11 cellular contexts compared by ENCODE assay signal in the genomic region with DNA sequence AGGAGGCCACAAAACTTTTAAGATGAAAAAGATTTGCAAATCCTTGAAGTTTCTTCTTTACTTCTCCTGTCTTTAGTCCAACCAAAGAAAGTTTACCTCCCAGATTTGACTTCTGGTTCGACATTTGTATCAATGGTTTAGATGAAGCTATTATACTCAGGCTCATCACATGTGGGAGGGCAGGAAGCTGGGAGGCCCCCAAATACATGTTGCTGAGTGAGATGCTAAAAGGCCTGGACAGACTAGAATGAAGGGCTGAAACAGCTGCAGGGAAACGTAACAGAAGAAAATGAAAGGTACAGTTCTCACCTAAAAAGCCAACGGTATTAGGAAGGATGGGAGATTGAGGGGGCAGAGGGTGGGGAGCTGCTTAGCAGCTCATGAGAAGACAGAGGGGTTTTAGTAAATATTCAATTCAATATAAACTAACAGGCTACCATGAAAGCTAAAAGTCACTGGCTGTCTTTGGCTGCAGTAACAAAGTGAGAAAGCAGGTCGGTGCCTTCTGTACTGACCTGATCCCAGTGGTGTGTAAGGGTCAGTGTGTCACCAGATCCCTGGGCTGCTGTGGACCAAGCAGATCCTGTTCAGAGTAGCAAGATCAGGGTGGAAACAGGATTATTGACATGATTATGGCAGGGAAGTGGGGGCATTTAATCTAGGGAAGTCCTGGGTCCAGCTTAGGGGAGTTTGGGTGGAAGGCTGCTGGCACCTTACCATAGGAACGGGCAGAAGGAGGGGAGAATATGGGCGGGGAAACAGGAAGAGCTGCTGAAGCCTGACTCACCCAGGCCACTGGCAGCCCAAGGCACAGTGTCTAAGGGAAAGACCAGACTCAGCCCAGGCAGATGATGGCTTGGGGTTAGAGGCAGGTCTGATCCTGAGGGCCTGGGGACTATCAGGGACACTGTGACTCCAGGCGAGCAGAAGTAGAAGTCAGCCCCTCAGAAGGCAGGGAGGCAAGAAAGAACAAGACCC.
DNase-seq lines count a peak whose midpoint lies in the region; ATAC-seq and TF ChIP-seq lines count a peak whose summit lies in the region.
"Had no signal": no experiment of that assay in that cellular context is flagged by ENCODE, and none has a peak within 500 bp of the region (broad histone marks: within the 10 kb centered on the region; RNA-seq: fewer than 3 reads in every experiment).

No MANE protein-coding gene starts in this region.

- H3K9me3 Mint-ChIP-seq in activated CD4-positive, alpha-beta T cell treated with anti-CD3 and anti-CD28 coated beads for 36 hours (ENCODE audit: low read depth), result no peaks in the 10 kb centered on the region
- no peaks in the 10 kb centered on the region for H3K9me3 Mint-ChIP-seq in stimulated activated memory B cell treated with anti-CD40 and anti-IgM and Interleukin-4, amounts not matched to agents 10 μg/mL and 1 μg/mL and 100 μg/mL, for 72 hours
- H3K9me3 Mint-ChIP-seq: natural killer cell treated with Interleukin-12 subunit alpha and Interleukin-12 subunit beta and Interleukin-15 and Interleukin-18, amount 100 ng/mL, for 72 hours; T-cell had no signal

- peak overlapping the region; percentile 65 for H3K27ac Mint-ChIP-seq in activated CD4-positive, alpha-beta T cell treated with anti-CD3 and anti-CD28 coated beads for 36 hours
- H3K27ac Mint-ChIP-seq in stimulated activated memory B cell treated with anti-CD40 and anti-IgM and Interleukin-4, amounts not matched to agents 10 μg/mL and 1 μg/mL and 100 μg/mL, for 72 hours, result peak overlapping the region; percentile 26
- H3K27ac Mint-ChIP-seq: natural killer cell treated with Interleukin-12 subunit alpha and Interleukin-12 subunit beta and Interleukin-15 and Interleukin-18, amount 100 ng/mL, for 72 hours; T-cell had no signal

- peaks cover 18% of the 10 kb centered on the region for H3K4me1 Mint-ChIP-seq in activated CD4-positive, alpha-beta T cell treated with anti-CD3 and anti-CD28 coated beads for 36 hours
- H3K4me1 Mint-ChIP-seq in stimulated activated memory B cell treated with anti-CD40 and anti-IgM and Interleukin-4, amounts not matched to agents 10 μg/mL and 1 μg/mL and 100 μg/mL, for 72 hours, result peaks cover 32% of the 10 kb centered on the region

- POLR2A ChIA-PET in activated CD4-positive, alpha-beta T cell treated with anti-CD3 and anti-CD28 coated beads for 36 hours (lab: Charles Lee), result no interaction called here
- POLR2A ChIA-PET in Panc1 (lab: Charles Lee), result no interaction called here

- peaks cover 7% of the 10 kb centered on the region for H3K27me3 Mint-ChIP-seq in activated CD4-positive, alpha-beta T cell treated with anti-CD3 and anti-CD28 coated beads for 36 hours
- peaks cover 41% of the 10 kb centered on the region for H3K27me3 Mint-ChIP-seq in stimulated activated memory B cell treated with anti-CD40 and anti-IgM and Interleukin-4, amounts not matched to agents 10 μg/mL and 1 μg/mL and 100 μg/mL, for 72 hours

- no peak for TF ChIP-seq POLR2A in suprapubic skin (IDR thresholded peaks at IDR 0.05)

- no peaks in the 10 kb centered on the region for H3K36me3 Mint-ChIP-seq in activated CD4-positive, alpha-beta T cell treated with anti-CD3 and anti-CD28 coated beads for 36 hours (ENCODE audit: low read depth)
- H3K36me3 Mint-ChIP-seq in stimulated activated memory B cell treated with anti-CD40 and anti-IgM and Interleukin-4, amounts not matched to agents 10 μg/mL and 1 μg/mL and 100 μg/mL, for 72 hours, result no peaks in the 10 kb centered on the region
- H3K36me3 Mint-ChIP-seq: natural killer cell treated with Interleukin-12 subunit alpha and Interleukin-12 subunit beta and Interleukin-15 and Interleukin-18, amount 100 ng/mL, for 72 hours; T-cell had no signal

- no peak overlapping the region for H3K4me3 ChIP-seq in Panc1 (ENCODE audit: low read depth in 2 of 2, low read length in 2 of 2)
- no peak overlapping the region for H3K4me3 ChIP-seq in fibroblast of pulmonary artery (replicated peaks; ENCODE audit: low read depth, low read length)
- no peak overlapping the region for H3K4me3 ChIP-seq in suprapubic skin
- H3K4me3 ChIP-seq: BLaER1 had no signal

- 42% methylated on average over 7 of the region's 7 CpGs for WGBS in suprapubic skin

- TF ChIP-seq CTCF in Panc1 (IDR thresholded peaks at IDR 0.05) (no peak), fibroblast of pulmonary artery (IDR thresholded peaks at IDR 0.05; ENCODE audit: low read length, missing control alignments) (no peak), suprapubic skin (IDR thresholded peaks at IDR 0.05) (no peak)

- BruUV-seq in Panc1 (replicated peaks; lab: Mats Ljungman, UMichigan), result no TSS peak

- H3K4me1 ChIP-seq in Panc1 (ENCODE audit: control insufficient read depth, insufficient read depth, low read length) (no peaks in the 10 kb centered on the region), suprapubic skin (peaks cover 16% of the 10 kb centered on the region)

- H3K36me3 ChIP-seq in Panc1 (ENCODE audit: control insufficient read depth, insufficient read depth, low read length), result no peaks in the 10 kb centered on the region
- H3K36me3 ChIP-seq in suprapubic skin, result no peaks in the 10 kb centered on the region
- H3K36me3 ChIP-seq: BLaER1 had no signal

- H3K27me3 ChIP-seq in Panc1 (ENCODE audit: control insufficient read depth, insufficient read depth, low read length) (peaks cover 12% of the 10 kb centered on the region; the same call in 1 of the 2 replicates), suprapubic skin (peaks cover 7% of the 10 kb centered on the region)

- CTCF ChIA-PET in activated CD4-positive, alpha-beta T cell treated with anti-CD3 and anti-CD28 coated beads for 36 hours (lab: Charles Lee), result interaction anchor here (0.7 to 1.6 kb wide), 4 partner anchors 10 to 1277 kb away, joined by 3 to 5 read pairs (median 3); no protein-coding TSS in a partner anchor
- CTCF ChIA-PET in Panc1 (lab: Charles Lee), result no interaction called here

- H3K27ac ChIP-seq in Panc1 (ENCODE audit: low read length) (no peak overlapping the region), suprapubic skin (no peak overlapping the region)
- H3K27ac ChIP-seq: BLaER1 had no signal

- H3K4me3 Mint-ChIP-seq in activated CD4-positive, alpha-beta T cell treated with anti-CD3 and anti-CD28 coated beads for 36 hours, result no peak overlapping the region
- H3K4me3 Mint-ChIP-seq in stimulated activated memory B cell treated with anti-CD40 and anti-IgM and Interleukin-4, amounts not matched to agents 10 μg/mL and 1 μg/mL and 100 μg/mL, for 72 hours, result no peak overlapping the region
- H3K4me3 Mint-ChIP-seq: natural killer cell treated with Interleukin-12 subunit alpha and Interleukin-12 subunit beta and Interleukin-15 and Interleukin-18, amount 100 ng/mL, for 72 hours; T-cell had no signal

- peak; percentile 70 for ATAC-seq in activated CD4-positive, alpha-beta T cell treated with anti-CD3 and anti-CD28 coated beads for 36 hours
- ATAC-seq in Panc1 (peak; percentile 57), HG03432 (IDR thresholded peaks at IDR 0.05; ENCODE audit: unreplicated experiment) (no peak), GM18870 (IDR thresholded peaks at IDR 0.05; ENCODE audit: unreplicated experiment) (no peak)
- no peak for ATAC-seq in stimulated activated memory B cell treated with anti-CD40 and anti-IgM and Interleukin-4, amounts not matched to agents 10 μg/mL and 1 μg/mL and 100 μg/mL, for 72 hours
- ATAC-seq: T-cell had no signal

- DNase-seq in activated CD4-positive, alpha-beta T cell treated with anti-CD3 and anti-CD28 coated beads for 36 hours, result peak; percentile 22
- no peak for DNase-seq in activated CD4-positive, alpha-beta T cell treated with anti-CD3 and anti-CD28 coated beads for 1 hour
- DNase-seq in Panc1 (ENCODE audit: low read depth, low spot score) (no peak), fibroblast of pulmonary artery (ENCODE audit: low read depth) (peak; percentile 41), suprapubic skin (ENCODE audit: low spot score in 2 of 2) (no peak)
- DNase-seq: T-cell had no signal

- no peak for TF ChIP-seq EP300 in suprapubic skin (IDR thresholded peaks at IDR 0.05)

- H3K9me3 ChIP-seq in Panc1 (ENCODE audit: control insufficient read depth, insufficient read depth, low read depth, low read length), result no peaks in the 10 kb centered on the region
- no peaks in the 10 kb centered on the region for H3K9me3 ChIP-seq in suprapubic skin
- H3K9me3 ChIP-seq: BLaER1 had no signal

- intact Hi-C loops in activated CD4-positive, alpha-beta T cell treated with anti-CD3 and anti-CD28 coated beads for 36 hours (cut with DNase I, micrococcal nuclease), result no loop called here
- intact Hi-C loops in Panc1 (cut with micrococcal nuclease; ENCODE audit: unreplicated experiment), result no loop called here

- in situ Hi-C loops in Panc1 (cut with HindIII; ENCODE audit: low pct_unique_long_range_greater_than_20kb, low sequenced_read_pairs), result no loop called here

Comparison
In these comparisons a context has a peak if more than half of its experiments do, and no peak if none do; other contexts are left out.
1. DNase-seq: peak in activated CD4-positive, alpha-beta T cell treated with anti-CD3 and anti-CD28 coated beads for 36 hours (single experiment) and fibroblast of pulmonary artery (single experiment); none in activated CD4-positive, alpha-beta T cell treated with anti-CD3 and anti-CD28 coated beads for 1 hour (single experiment), Panc1 (single experiment) and suprapubic skin (0 of 2).
2. ATAC-seq: peak in activated CD4-positive, alpha-beta T cell treated with anti-CD3 and anti-CD28 coated beads for 36 hours (single experiment) and Panc1 (single experiment); none in stimulated activated memory B cell treated with anti-CD40 and anti-IgM and Interleukin-4, amounts not matched to agents 10 μg/mL and 1 μg/mL and 100 μg/mL, for 72 hours (single experiment), HG03432 (single experiment) and GM18870 (single experiment).